Comparison of ENCODE assay signal across 9 cellular contexts in genomic region chr5:119354522-119355243, GRCh38. TPM values are rescaled to one million over a fixed set of nuclear protein-coding genes. Genes with fewer than 3 reads are reported as not detected.
DNase-seq lines count a peak whose midpoint lies in the region; ATAC-seq and TF ChIP-seq lines count a peak whose summit lies in the region.
"Had no signal": no experiment of that assay in that cellular context is flagged by ENCODE, and none has a peak within 500 bp of the region (broad histone marks: within the 10 kb centered on the region; RNA-seq: fewer than 3 reads in every experiment).

No MANE protein-coding gene starts in this region.

- H3K36me3 ChIP-seq in CD8-positive, alpha-beta T cell (ENCODE audit: insufficient read depth, low read length): no peaks in the 10 kb centered on the region

- H3K27ac Mint-ChIP-seq in CD8-positive, alpha-beta T cell: peak overlapping the region; percentile 95
- peak overlapping the region; percentile 81 for H3K27ac Mint-ChIP-seq in activated naive CD8-positive, alpha-beta T cell treated with anti-CD3 and anti-CD28 coated beads, Interleukin-2, amount 10 ng/mL, durations not matched to agents 7 days and 5 days
- peak overlapping the region; percentile 24 to 96 (median 90) for H3K27ac Mint-ChIP-seq in naive B cell

- ATAC-seq in CD8-positive, alpha-beta T cell: no peak
- ATAC-seq in HG03095 (IDR thresholded peaks at IDR 0.05; ENCODE audit: unreplicated experiment) (peak; percentile 14), naive B cell (ENCODE audit: low read depth in 2 of 2) (peak; percentile 24 to 26), HG02852 (IDR thresholded peaks at IDR 0.05; ENCODE audit: unreplicated experiment) (no peak)
- no peak for ATAC-seq in activated naive CD8-positive, alpha-beta T cell treated with anti-CD3 and anti-CD28 coated beads, Interleukin-2, amount 10 ng/mL, durations not matched to agents 7 days and 5 days (ENCODE audit: low read depth)

- H3K4me1 Mint-ChIP-seq in CD8-positive, alpha-beta T cell (ENCODE audit: low read depth): peaks cover 91% of the 10 kb centered on the region
- peaks cover 73% of the 10 kb centered on the region for H3K4me1 Mint-ChIP-seq in activated naive CD8-positive, alpha-beta T cell treated with anti-CD3 and anti-CD28 coated beads, Interleukin-2, amount 10 ng/mL, durations not matched to agents 7 days and 5 days
- peaks cover 72 to 78% (median 75%) of the 10 kb centered on the region in 3 donors for H3K4me1 Mint-ChIP-seq in naive B cell

- H3K9me3 ChIP-seq in CD8-positive, alpha-beta T cell (ENCODE audit: low read length): no peaks in the 10 kb centered on the region

- H3K9me3 Mint-ChIP-seq in CD8-positive, alpha-beta T cell: no peaks in the 10 kb centered on the region
- H3K9me3 Mint-ChIP-seq in activated naive CD8-positive, alpha-beta T cell treated with anti-CD3 and anti-CD28 coated beads, Interleukin-2, amount 10 ng/mL, durations not matched to agents 7 days and 5 days: no peaks in the 10 kb centered on the region
- H3K9me3 Mint-ChIP-seq in naive B cell: no peaks in the 10 kb centered on the region

- peak overlapping the region; percentile 88 for H3K4me3 Mint-ChIP-seq in CD8-positive, alpha-beta T cell
- H3K4me3 Mint-ChIP-seq in activated naive CD8-positive, alpha-beta T cell treated with anti-CD3 and anti-CD28 coated beads, Interleukin-2, amount 10 ng/mL, durations not matched to agents 7 days and 5 days: peak overlapping the region; percentile 90
- peak overlapping the region; percentile 88 to 100 (median 94) for H3K4me3 Mint-ChIP-seq in naive B cell

- no peak overlapping the region for H3K27ac ChIP-seq in CD8-positive, alpha-beta T cell (ENCODE audit: low read depth, low read length)

- no peak for DNase-seq in CD8-positive, alpha-beta T cell
- no peak for DNase-seq in activated naive CD8-positive, alpha-beta T cell treated with anti-CD3 and anti-CD28 coated beads, Interleukin-2, amount 10 ng/mL, durations not matched to agents 7 days and 5 days
- DNase-seq in naive B cell (no peak), ureter (ENCODE audit: low spot score) (no peak), HUDEP-2 (lab: John Stamatoyannopoulos, UW; ENCODE audit: unreplicated experiment in 76 of 76) (no peak), NCI-H1930 (lab: John Stamatoyannopoulos, UW) (no peak)
- DNase-seq: OCI-M1 had no signal

- CTCF ChIA-PET in CD8-positive, alpha-beta T cell (lab: Charles Lee): no interaction called here

- peaks cover 79% of the 10 kb centered on the region for H3K4me1 ChIP-seq in CD8-positive, alpha-beta T cell (ENCODE audit: insufficient read depth, low read length)

- POLR2A ChIA-PET in CD8-positive, alpha-beta T cell (lab: Charles Lee): interaction anchor here (1.6 kb wide), 1 partner anchor 13 kb away, joined by 6 read pairs; no protein-coding TSS in a partner anchor
- POLR2A ChIA-PET in activated naive CD8-positive, alpha-beta T cell treated with anti-CD3 and anti-CD28 coated beads, Interleukin-2, amount 10 ng/mL, durations not matched to agents 7 days and 5 days (lab: Charles Lee): interaction anchor here (3.9 kb wide), 1 partner anchor 14 kb away, joined by 32 read pairs; no protein-coding TSS in a partner anchor

- no peak for TF ChIP-seq CTCF in CD8-positive, alpha-beta T cell (IDR thresholded peaks at IDR 0.05)

- intact Hi-C loops in CD8-positive, alpha-beta T cell (cut with DNase I, micrococcal nuclease): loop anchor here in 1 of 2 experiments (1.0 to 5.0 kb wide), 4 partner anchors 8 to 43 kb away; no protein-coding TSS in a partner anchor

- no peaks in the 10 kb centered on the region for H3K27me3 Mint-ChIP-seq in CD8-positive, alpha-beta T cell (ENCODE audit: low read depth)
- no peaks in the 10 kb centered on the region for H3K27me3 Mint-ChIP-seq in activated naive CD8-positive, alpha-beta T cell treated with anti-CD3 and anti-CD28 coated beads, Interleukin-2, amount 10 ng/mL, durations not matched to agents 7 days and 5 days
- H3K27me3 Mint-ChIP-seq in naive B cell: no peaks in the 10 kb centered on the region

- no peaks in the 10 kb centered on the region for H3K27me3 ChIP-seq in CD8-positive, alpha-beta T cell (ENCODE audit: insufficient read depth, low read length)

- H3K4me3 ChIP-seq in CD8-positive, alpha-beta T cell (ENCODE audit: low read depth, low read length): no peak overlapping the region

- peaks cover 20% of the 10 kb centered on the region for H3K36me3 Mint-ChIP-seq in CD8-positive, alpha-beta T cell
- H3K36me3 Mint-ChIP-seq in activated naive CD8-positive, alpha-beta T cell treated with anti-CD3 and anti-CD28 coated beads, Interleukin-2, amount 10 ng/mL, durations not matched to agents 7 days and 5 days: peaks cover 23% of the 10 kb centered on the region
- peaks cover 0 to 10% of the 10 kb centered on the region in 2 donors for H3K36me3 Mint-ChIP-seq in naive B cell

RNA-seq across cellular contexts. Expression of gene TNFAIP8, which starts 1.1 kb away (rescaled TPM):
- total RNA-seq in CD8-positive, alpha-beta T cell: 10 to 100 TPM; 62.3 to 63.0 TPM
- 100 to 1,000 TPM; 121 to 122 TPM for total RNA-seq in activated naive CD8-positive, alpha-beta T cell treated with anti-CD3 and anti-CD28 coated beads, Interleukin-2, amount 10 ng/mL, durations not matched to agents 7 days and 5 days
- 100 to 1,000 TPM; 224 to 432 (median 315) TPM for polyA plus RNA-seq in naive B cell (ENCODE audit: low read depth in 6 of 6)
- total RNA-seq in ureter: 25.3 TPM

Comparison
In these comparisons a context has a peak if more than half of its experiments do, and no peak if none do; other contexts are left out.
1. ATAC-seq: peak in HG03095 (single experiment) and naive B cell (2 of 2); none in CD8-positive, alpha-beta T cell (single experiment), activated naive CD8-positive, alpha-beta T cell treated with anti-CD3 and anti-CD28 coated beads, Interleukin-2, amount 10 ng/mL, durations not matched to agents 7 days and 5 days (single experiment) and HG02852 (single experiment).
2. Peak in every context shown above with its lines, with median percentiles within 50 percentile points of each other: H3K27ac Mint-ChIP-seq and H3K4me3 Mint-ChIP-seq.